Comparison of ENCODE assay signal across 1 cellular context in the genomic region with DNA sequence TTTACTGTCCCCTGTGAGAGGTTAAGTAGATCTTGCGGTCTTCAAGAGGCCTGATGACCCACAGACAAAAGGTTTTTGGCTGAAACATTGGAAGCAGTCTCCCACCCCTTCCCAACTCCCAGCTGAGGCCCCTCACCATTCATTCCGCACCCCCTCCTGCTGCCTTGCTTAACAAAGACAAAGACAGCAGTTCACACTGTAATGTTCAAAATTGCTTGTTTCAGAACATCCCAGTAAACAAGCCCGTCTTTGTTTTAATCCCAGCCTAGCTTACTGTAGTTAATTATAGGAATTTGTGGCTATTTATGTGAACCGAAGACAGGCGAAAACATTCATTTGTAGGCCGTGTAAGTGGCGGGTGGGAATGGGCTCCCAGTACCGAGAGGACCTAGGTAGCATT.
TF ChIP-seq lines count a peak whose summit lies in the region.

No MANE protein-coding gene starts in this region.

TF ChIP-seq in H1, 55 proteins besides CTCF, POLR2A, EP300 and RAD21 (continued from another document):
- TF ChIP-seq SRF (IDR thresholded peaks at IDR 0.05; ENCODE audit: low read depth, low read length) (no peak), CHD1 (IDR thresholded peaks at IDR 0.05; ENCODE audit: low read depth, low read length) (no peak), TEAD4 (IDR thresholded peaks at IDR 0.05; ENCODE audit: low read depth, low read length) (no peak), SUZ12 (IDR thresholded peaks at IDR 0.05; ENCODE audit: low read length) (no peak), NRF1 (IDR thresholded peaks at IDR 0.05; ENCODE audit: low read depth, low read length) (no peak), HDAC6 (IDR thresholded peaks at IDR 0.05; ENCODE audit: low read depth, low read length) (no peak)
